Comparison of ENCODE assay signal across 12 cellular contexts in genomic region chr10:51705774-51706173, GRCh38.
"Had no signal": no experiment of that assay in that cellular context is flagged by ENCODE, and none has a peak within 500 bp of the region (broad histone marks: within the 10 kb centered on the region; RNA-seq: fewer than 3 reads in every experiment).

No MANE protein-coding gene starts in this region.

- H3K27ac ChIP-seq: brain microvascular endothelial cell, right lobe of liver, testis had no signal

- H3K4me3 ChIP-seq: right lobe of liver, testis had no signal

- H3K36me3 ChIP-seq: brain microvascular endothelial cell, right lobe of liver had no signal

- H3K4me1 ChIP-seq: right lobe of liver, testis had no signal

- H3K9me3 ChIP-seq: right lobe of liver, testis had no signal

- H3K27me3 ChIP-seq: brain microvascular endothelial cell, right lobe of liver, testis had no signal

- ATAC-seq: activated CD4-positive, alpha-beta T cell treated with anti-CD3 and anti-CD28 coated beads for 36 hours; activated T-cell treated with anti-CD3 and anti-CD28 coated beads, Interleukin-2, amount 50 U/mL, for 4 hours; right lobe of liver; stimulated activated naive CD8-positive, alpha-beta T cell treated with anti-CD3 and anti-CD28 coated beads, Interleukin-15, amount 100 ng/mL, for 72 hours had no signal

- DNase-seq: activated CD4-positive, alpha-beta memory T cell treated with anti-CD3 and anti-CD28 coated beads, Interleukin-2, amount 10 ng/mL, durations not matched to agents 7 days and 5 days; activated CD4-positive, alpha-beta T cell treated with anti-CD3 and anti-CD28 coated beads for 36 hours; activated effector memory CD4-positive, alpha-beta T cell treated with Interleukin-2 at 50 U/mL for 16 hours; activated T-cell treated with anti-CD3 and anti-CD28 coated beads, Interleukin-2, amount 50 U/mL, for 4 hours; amniotic stem cell; brain microvascular endothelial cell; cerebellar nuclear complex; effector memory CD4-positive, alpha-beta T cell; nephron progenitor cell; right lobe of liver; stimulated activated naive CD8-positive, alpha-beta T cell treated with anti-CD3 and anti-CD28 coated beads, Interleukin-15, amount 100 ng/mL, for 72 hours had no signal
